In the genomic region with DNA sequence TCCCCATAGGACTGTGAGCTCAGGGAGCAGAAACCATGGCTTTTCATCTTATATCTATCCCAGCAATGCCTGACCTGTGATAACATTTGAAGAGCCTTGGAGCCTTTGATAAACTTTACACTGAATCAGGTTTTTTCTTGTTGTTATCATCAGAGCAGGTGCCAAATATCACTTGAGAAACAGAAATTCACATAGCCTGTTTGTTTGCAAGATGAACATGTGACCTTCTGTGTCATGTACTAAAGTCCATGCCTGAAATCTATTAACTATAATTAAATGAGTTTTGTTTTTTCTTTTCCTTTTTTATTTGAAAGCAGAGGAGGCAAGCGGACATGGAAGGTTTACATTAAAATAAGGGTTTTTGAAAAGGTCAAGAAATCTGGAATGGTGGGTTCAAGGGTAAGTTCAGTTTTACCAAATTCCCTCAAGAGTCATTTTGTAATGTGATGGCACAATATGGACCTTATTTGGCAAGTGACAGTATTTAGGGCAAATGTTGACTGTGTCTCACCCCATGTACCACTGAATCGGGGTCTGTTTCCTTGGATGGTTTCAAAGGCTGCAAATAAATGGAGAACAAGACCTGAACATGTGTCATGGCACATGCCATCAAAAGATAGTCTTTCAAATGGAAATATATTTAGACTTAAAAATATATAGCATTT, we compare ENCODE assay signal across 19 cellular contexts.
"Had no signal": no experiment of that assay in that cellular context is flagged by ENCODE, and none has a peak within 500 bp of the region (broad histone marks: within the 10 kb centered on the region; RNA-seq: fewer than 3 reads in every experiment).

No MANE protein-coding gene starts in this region.

- H3K9ac ChIP-seq: parathyroid adenoma had no signal

- H3K4me1 ChIP-seq: foreskin keratinocyte, heart left ventricle, parathyroid adenoma, tibial artery had no signal

- FAIRE-seq: endothelial cell of umbilical vein, islet of Langerhans had no signal

- DNase-seq: effector memory CD4-positive, alpha-beta T cell; foreskin keratinocyte; heart left ventricle; left cardiac atrium; left ventricle myocardium superior; naive B cell; stimulated activated CD4-positive, alpha-beta T cell treated with anti-CD3 and anti-CD28 coated beads, Interleukin-2, amount 100 ng/mL, for 24 hours; stimulated activated CD4-positive, alpha-beta T cell treated with anti-CD3 and anti-CD28 coated beads, Interleukin-4, amount 100 ng/mL, for 24 hours; stimulated activated naive CD4-positive, alpha-beta T cell treated with Interleukin-2 at 50 U/mL for 16 hours; tibial artery had no signal

- H3K27me3 ChIP-seq: esophagus muscularis mucosa, foreskin keratinocyte, gastroesophageal sphincter, heart left ventricle, neutrophil, stomach, tibial artery had no signal

- H3K4me3 ChIP-seq: coronary artery, esophagus muscularis mucosa, gastroesophageal sphincter, heart left ventricle, lung, stomach, tibial artery had no signal

- H3K36me3 ChIP-seq: esophagus muscularis mucosa, gastroesophageal sphincter, neutrophil, stomach, tibial artery had no signal

- H3K79me2 ChIP-seq: parathyroid adenoma had no signal

- H3K9me3 ChIP-seq: esophagus muscularis mucosa, gastroesophageal sphincter, heart left ventricle, neutrophil, stomach, tibial artery had no signal

- H3K27ac ChIP-seq: coronary artery, esophagus muscularis mucosa, foreskin keratinocyte, gastroesophageal sphincter, heart left ventricle, neutrophil, parathyroid adenoma, stomach, tibial artery had no signal

- H2AFZ ChIP-seq: parathyroid adenoma had no signal
